ENCODE assay signal across 1 cellular context in the genomic region with DNA sequence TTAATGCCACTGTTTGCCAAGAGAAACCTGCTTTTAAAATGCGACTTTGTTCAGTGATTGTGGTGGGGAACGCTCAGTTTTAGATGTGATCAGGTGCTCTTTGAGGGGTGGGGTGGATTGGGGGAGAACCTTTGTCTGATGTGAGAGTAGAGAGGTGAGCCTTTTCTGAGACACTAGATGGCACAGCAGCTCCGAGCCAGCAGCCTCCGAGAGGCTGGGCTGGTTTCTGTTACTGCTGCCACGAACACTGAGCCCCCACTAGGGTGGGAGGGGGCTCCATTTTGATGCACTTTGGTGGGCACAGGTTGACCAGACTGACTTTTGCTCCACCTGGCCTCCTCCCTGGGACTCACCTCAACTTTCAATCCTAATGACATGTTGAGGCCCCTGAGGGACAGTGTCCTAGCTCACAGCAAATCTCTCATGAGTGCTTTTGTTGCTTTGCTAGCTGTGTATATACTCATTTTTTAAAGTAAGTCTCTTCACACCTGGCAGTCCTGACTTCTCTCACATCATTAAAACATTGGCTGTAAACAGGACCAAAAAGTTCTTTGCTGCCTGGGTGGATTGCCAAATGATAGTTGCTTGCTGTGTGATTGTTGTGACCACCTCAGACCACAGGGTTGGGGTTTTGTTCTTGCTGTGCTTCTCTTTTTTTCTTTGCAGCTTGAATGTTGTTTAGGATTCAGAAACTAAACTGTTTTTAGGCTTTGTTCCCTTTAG.
TF ChIP-seq lines count a peak whose summit lies in the region.

No MANE protein-coding gene starts in this region.

TF ChIP-seq in WTC11, 78 proteins besides CTCF, POLR2A, EP300 and RAD21 (continued from another document):
- TF ChIP-seq HMGXB4 (CRISPR knock-in tag; IDR thresholded peaks at IDR 0.05) (no peak), NFE2L1 (CRISPR knock-in tag; IDR thresholded peaks at IDR 0.05) (no peak), STAT6 (CRISPR knock-in tag; conservative IDR thresholded peaks at IDR 0.05; ENCODE audit: low read depth) (no peak), TEAD1 (CRISPR knock-in tag; IDR thresholded peaks at IDR 0.05) (no peak), GABPB1 (CRISPR knock-in tag; IDR thresholded peaks at IDR 0.05) (no peak), TEAD4 (CRISPR knock-in tag; IDR thresholded peaks at IDR 0.05) (no peak), ETV6 (CRISPR knock-in tag; IDR thresholded peaks at IDR 0.05) (no peak), NFATC4 (CRISPR knock-in tag; IDR thresholded peaks at IDR 0.05) (no peak)
- TF ChIP-seq, protein P1, sequence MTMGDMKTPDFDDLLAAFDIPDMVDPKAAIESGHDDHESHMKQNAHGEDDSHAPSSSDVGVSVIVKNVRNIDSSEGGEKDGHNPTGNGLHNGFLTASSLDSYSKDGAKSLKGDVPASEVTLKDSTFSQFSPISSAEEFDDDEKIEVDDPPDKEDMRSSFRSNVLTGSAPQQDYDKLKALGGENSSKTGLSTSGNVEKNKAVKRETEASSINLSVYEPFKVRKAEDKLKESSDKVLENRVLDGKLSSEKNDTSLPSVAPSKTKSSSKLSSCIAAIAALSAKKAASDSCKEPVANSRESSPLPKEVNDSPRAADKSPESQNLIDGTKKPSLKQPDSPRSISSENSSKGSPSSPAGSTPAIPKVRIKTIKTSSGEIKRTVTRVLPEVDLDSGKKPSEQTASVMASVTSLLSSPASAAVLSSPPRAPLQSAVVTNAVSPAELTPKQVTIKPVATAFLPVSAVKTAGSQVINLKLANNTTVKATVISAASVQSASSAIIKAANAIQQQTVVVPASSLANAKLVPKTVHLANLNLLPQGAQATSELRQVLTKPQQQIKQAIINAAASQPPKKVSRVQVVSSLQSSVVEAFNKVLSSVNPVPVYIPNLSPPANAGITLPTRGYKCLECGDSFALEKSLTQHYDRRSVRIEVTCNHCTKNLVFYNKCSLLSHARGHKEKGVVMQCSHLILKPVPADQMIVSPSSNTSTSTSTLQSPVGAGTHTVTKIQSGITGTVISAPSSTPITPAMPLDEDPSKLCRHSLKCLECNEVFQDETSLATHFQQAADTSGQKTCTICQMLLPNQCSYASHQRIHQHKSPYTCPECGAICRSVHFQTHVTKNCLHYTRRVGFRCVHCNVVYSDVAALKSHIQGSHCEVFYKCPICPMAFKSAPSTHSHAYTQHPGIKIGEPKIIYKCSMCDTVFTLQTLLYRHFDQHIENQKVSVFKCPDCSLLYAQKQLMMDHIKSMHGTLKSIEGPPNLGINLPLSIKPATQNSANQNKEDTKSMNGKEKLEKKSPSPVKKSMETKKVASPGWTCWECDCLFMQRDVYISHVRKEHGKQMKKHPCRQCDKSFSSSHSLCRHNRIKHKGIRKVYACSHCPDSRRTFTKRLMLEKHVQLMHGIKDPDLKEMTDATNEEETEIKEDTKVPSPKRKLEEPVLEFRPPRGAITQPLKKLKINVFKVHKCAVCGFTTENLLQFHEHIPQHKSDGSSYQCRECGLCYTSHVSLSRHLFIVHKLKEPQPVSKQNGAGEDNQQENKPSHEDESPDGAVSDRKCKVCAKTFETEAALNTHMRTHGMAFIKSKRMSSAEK (CRISPR knock-in tag; IDR thresholded peaks at IDR 0.05; ENCODE audit: borderline replicate concordance): no peak
- TF ChIP-seq, protein P2, sequence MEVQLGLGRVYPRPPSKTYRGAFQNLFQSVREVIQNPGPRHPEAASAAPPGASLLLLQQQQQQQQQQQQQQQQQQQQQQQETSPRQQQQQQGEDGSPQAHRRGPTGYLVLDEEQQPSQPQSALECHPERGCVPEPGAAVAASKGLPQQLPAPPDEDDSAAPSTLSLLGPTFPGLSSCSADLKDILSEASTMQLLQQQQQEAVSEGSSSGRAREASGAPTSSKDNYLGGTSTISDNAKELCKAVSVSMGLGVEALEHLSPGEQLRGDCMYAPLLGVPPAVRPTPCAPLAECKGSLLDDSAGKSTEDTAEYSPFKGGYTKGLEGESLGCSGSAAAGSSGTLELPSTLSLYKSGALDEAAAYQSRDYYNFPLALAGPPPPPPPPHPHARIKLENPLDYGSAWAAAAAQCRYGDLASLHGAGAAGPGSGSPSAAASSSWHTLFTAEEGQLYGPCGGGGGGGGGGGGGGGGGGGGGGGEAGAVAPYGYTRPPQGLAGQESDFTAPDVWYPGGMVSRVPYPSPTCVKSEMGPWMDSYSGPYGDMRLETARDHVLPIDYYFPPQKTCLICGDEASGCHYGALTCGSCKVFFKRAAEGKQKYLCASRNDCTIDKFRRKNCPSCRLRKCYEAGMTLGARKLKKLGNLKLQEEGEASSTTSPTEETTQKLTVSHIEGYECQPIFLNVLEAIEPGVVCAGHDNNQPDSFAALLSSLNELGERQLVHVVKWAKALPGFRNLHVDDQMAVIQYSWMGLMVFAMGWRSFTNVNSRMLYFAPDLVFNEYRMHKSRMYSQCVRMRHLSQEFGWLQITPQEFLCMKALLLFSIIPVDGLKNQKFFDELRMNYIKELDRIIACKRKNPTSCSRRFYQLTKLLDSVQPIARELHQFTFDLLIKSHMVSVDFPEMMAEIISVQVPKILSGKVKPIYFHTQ (CRISPR knock-in tag; IDR thresholded peaks at IDR 0.05): no peak
